9 cellular contexts compared by ENCODE assay signal in genomic region chr9:128124873-128125574, GRCh38. TPM values are rescaled to one million over a fixed set of nuclear protein-coding genes. Genes with fewer than 3 reads are reported as not detected.
DNase-seq lines count a peak whose midpoint lies in the region; ATAC-seq and TF ChIP-seq lines count a peak whose summit lies in the region.
"Had no signal": no experiment of that assay in that cellular context is flagged by ENCODE, and none has a peak within 500 bp of the region (broad histone marks: within the 10 kb centered on the region; RNA-seq: fewer than 3 reads in every experiment).

No MANE protein-coding gene starts in this region.

- peak; percentile 80 for TF ChIP-seq CTCF in foreskin keratinocyte (conservative IDR thresholded peaks at IDR 0.05)
- no peak for TF ChIP-seq CTCF in ovary (IDR thresholded peaks at IDR 0.05)

- DNase-seq in NCI-H1436 (lab: John Stamatoyannopoulos, UW) (peak; percentile 6), NCI-H1436 treated with DMSO at 0.1 percent for 48 hours (lab: John Stamatoyannopoulos, UW) (no peak), NCI-H1694 treated with DMSO at 0.1 percent for 48 hours (lab: John Stamatoyannopoulos, UW) (peak; percentile 56), foreskin keratinocyte (no peak), ovary (peak; percentile 66 to 78 (median 71))
- peak; percentile 51 for DNase-seq in activated CD8-positive, alpha-beta T cell treated with anti-CD3 and anti-CD28 coated beads, Interleukin-2, amount 10 ng/mL, durations not matched to agents 7 days and 5 days

- CTCF ChIA-PET in activated CD8-positive, alpha-beta T cell treated with anti-CD3 and anti-CD28 coated beads, Interleukin-2, amount 10 ng/mL, durations not matched to agents 7 days and 5 days (lab: Charles Lee): interaction anchor here (1.0 to 4.8 kb wide), 4 partner anchors 7 to 90 kb away, joined by 3 to 42 read pairs (median 4); no protein-coding TSS in a partner anchor

- ATAC-seq in activated CD8-positive, alpha-beta T cell treated with anti-CD3 and anti-CD28 coated beads, Interleukin-2, amount 10 ng/mL, durations not matched to agents 7 days and 5 days: no peak
- ATAC-seq in foreskin keratinocyte: no peak
- ATAC-seq in GM21447 (IDR thresholded peaks at IDR 0.05; ENCODE audit: unreplicated experiment): no peak
- no peak for ATAC-seq in GM21528 (IDR thresholded peaks at IDR 0.05; ENCODE audit: low FRiP score, unreplicated experiment)

- peak overlapping the region; percentile 45 for H3K4me3 Mint-ChIP-seq in activated CD8-positive, alpha-beta T cell treated with anti-CD3 and anti-CD28 coated beads, Interleukin-2, amount 10 ng/mL, durations not matched to agents 7 days and 5 days

- H3K27ac ChIP-seq in foreskin keratinocyte: no peak overlapping the region
- H3K27ac ChIP-seq in ovary: peak overlapping the region in 1 of 2 donors; percentile 26
- H3K27ac ChIP-seq: tibial artery had no signal

- H3K27me3 Mint-ChIP-seq in activated CD8-positive, alpha-beta T cell treated with anti-CD3 and anti-CD28 coated beads, Interleukin-2, amount 10 ng/mL, durations not matched to agents 7 days and 5 days (ENCODE audit: low read depth): no peaks in the 10 kb centered on the region

- no peak for TF ChIP-seq POLR2A in ovary (IDR thresholded peaks at IDR 0.05)

- no peaks in the 10 kb centered on the region for H3K36me3 ChIP-seq in ovary

- POLR2A ChIA-PET in activated CD8-positive, alpha-beta T cell treated with anti-CD3 and anti-CD28 coated beads, Interleukin-2, amount 10 ng/mL, durations not matched to agents 7 days and 5 days (lab: Charles Lee): no interaction called here

- H3K4me1 ChIP-seq in foreskin keratinocyte (peaks cover 3% of the 10 kb centered on the region), ovary (ENCODE audit: insufficient read depth) (peaks cover 9% of the 10 kb centered on the region)

- H3K9me3 Mint-ChIP-seq in activated CD8-positive, alpha-beta T cell treated with anti-CD3 and anti-CD28 coated beads, Interleukin-2, amount 10 ng/mL, durations not matched to agents 7 days and 5 days (ENCODE audit: insufficient read depth): no peaks in the 10 kb centered on the region

- no peaks in the 10 kb centered on the region for H3K27me3 ChIP-seq in foreskin keratinocyte
- no peaks in the 10 kb centered on the region for H3K27me3 ChIP-seq in ovary
- H3K27me3 ChIP-seq: tibial artery had no signal

- TF ChIP-seq EP300 in ovary (IDR thresholded peaks at IDR 0.05): no peak

- H3K4me1 Mint-ChIP-seq in activated CD8-positive, alpha-beta T cell treated with anti-CD3 and anti-CD28 coated beads, Interleukin-2, amount 10 ng/mL, durations not matched to agents 7 days and 5 days (ENCODE audit: low read depth): peaks cover 30% of the 10 kb centered on the region

- no peaks in the 10 kb centered on the region for H3K9me3 ChIP-seq in ovary
- H3K9me3 ChIP-seq: tibial artery had no signal

- peak overlapping the region; percentile 26 for H3K27ac Mint-ChIP-seq in activated CD8-positive, alpha-beta T cell treated with anti-CD3 and anti-CD28 coated beads, Interleukin-2, amount 10 ng/mL, durations not matched to agents 7 days and 5 days

- no peak overlapping the region for H3K4me3 ChIP-seq in ovary
- H3K4me3 ChIP-seq: tibial artery had no signal

- 55 to 63% (median 56%) methylated on average over 14 to 15 of the region's 15 CpGs for WGBS in ovary, 3 donors

- intact Hi-C loops in ovary (cut with DNase I): no loop called here

- peaks cover 10% of the 10 kb centered on the region for H3K36me3 Mint-ChIP-seq in activated CD8-positive, alpha-beta T cell treated with anti-CD3 and anti-CD28 coated beads, Interleukin-2, amount 10 ng/mL, durations not matched to agents 7 days and 5 days (ENCODE audit: low read depth)

RNA-seq across cellular contexts. Expression of gene PTGES2, which starts 2.5 kb away (rescaled TPM):
- total RNA-seq in activated CD8-positive, alpha-beta T cell treated with anti-CD3 and anti-CD28 coated beads, Interleukin-2, amount 10 ng/mL, durations not matched to agents 7 days and 5 days: 10 to 100 TPM; 51.8 to 57.7 TPM
- total RNA-seq in foreskin keratinocyte: 67.6 and 75.4 TPM in 2 replicates
- polyA plus RNA-seq in foreskin keratinocyte: 85.0 and 86.8 TPM in 2 replicates
- total RNA-seq in ovary: 10 to 100 TPM; 33.7 to 69.5 (median 61.3) TPM
- 10 to 100 TPM; 19.6 to 33.8 TPM for polyA plus RNA-seq in ovary

RNA-seq across cellular contexts. Expression of gene LCN2, which starts 24.2 kb away (rescaled TPM):
- not detected for total RNA-seq in activated CD8-positive, alpha-beta T cell treated with anti-CD3 and anti-CD28 coated beads, Interleukin-2, amount 10 ng/mL, durations not matched to agents 7 days and 5 days
- 0.63 and 2.6 TPM in 2 replicates for total RNA-seq in foreskin keratinocyte
- polyA plus RNA-seq in foreskin keratinocyte: 0.48 and 4.0 TPM in 2 replicates
- 10 to 100 TPM in 2 of 7 donors, 1 to 10 TPM in 3, under 1 TPM in 1, not detected in 1; 0.33 to 19.5 (median 4.3) TPM for total RNA-seq in ovary
- under 1 TPM in 1 of 2 donors, not detected in 1; 0.46 TPM for polyA plus RNA-seq in ovary

RNA-seq across cellular contexts. Expression of gene BBLN, which starts 35.0 kb away (rescaled TPM):
- total RNA-seq in activated CD8-positive, alpha-beta T cell treated with anti-CD3 and anti-CD28 coated beads, Interleukin-2, amount 10 ng/mL, durations not matched to agents 7 days and 5 days: 100 to 1,000 TPM in 1 of 2 experiments, 10 to 100 TPM in 1; 94.3 to 105 TPM
- 37.4 and 55.6 TPM in 2 replicates for total RNA-seq in foreskin keratinocyte
- polyA plus RNA-seq in foreskin keratinocyte: 52.7 and 83.9 TPM in 2 replicates
- total RNA-seq in ovary: 100 to 1,000 TPM in 1 of 7 donors, 10 to 100 TPM in 6; 17.9 to 210 (median 31.7) TPM
- 10 to 100 TPM in 1 of 2 donors, 1 to 10 TPM in 1; 2.4 to 59.3 TPM for polyA plus RNA-seq in ovary

RNA-seq across cellular contexts. Expression of gene SLC25A25, which starts 57.0 kb away (rescaled TPM):
- 10 to 100 TPM; 17.2 to 19.2 TPM for total RNA-seq in activated CD8-positive, alpha-beta T cell treated with anti-CD3 and anti-CD28 coated beads, Interleukin-2, amount 10 ng/mL, durations not matched to agents 7 days and 5 days
- total RNA-seq in foreskin keratinocyte: 8.0 and 8.7 TPM in 2 replicates
- 3.8 and 4.8 TPM in 2 replicates for polyA plus RNA-seq in foreskin keratinocyte
- 10 to 100 TPM; 24.1 to 90.1 (median 40.0) TPM for total RNA-seq in ovary
- polyA plus RNA-seq in ovary: 10 to 100 TPM; 23.4 to 28.6 TPM

RNA-seq across cellular contexts. Expression of gene NAIF1, which starts 57.9 kb away (rescaled TPM):
- total RNA-seq in activated CD8-positive, alpha-beta T cell treated with anti-CD3 and anti-CD28 coated beads, Interleukin-2, amount 10 ng/mL, durations not matched to agents 7 days and 5 days: 10 to 100 TPM; 13.3 to 15.4 TPM
- total RNA-seq in foreskin keratinocyte (8.0 and 9.5 TPM in 2 replicates), ovary (10 to 100 TPM in 1 of 7 donors, 1 to 10 TPM in 6; 4.1 to 10.9 (median 5.9) TPM)
- polyA plus RNA-seq in foreskin keratinocyte (7.8 and 8.9 TPM in 2 replicates), ovary (1 to 10 TPM; 6.6 to 9.0 TPM)

Comparison
In these comparisons a context has a peak if more than half of its experiments do, and no peak if none do; other contexts are left out.
1. DNase-seq: peak in NCI-H1436 (single experiment), NCI-H1694 treated with DMSO at 0.1 percent for 48 hours (single experiment), activated CD8-positive, alpha-beta T cell treated with anti-CD3 and anti-CD28 coated beads, Interleukin-2, amount 10 ng/mL, durations not matched to agents 7 days and 5 days (single experiment) and ovary (5 of 5); none in NCI-H1436 treated with DMSO at 0.1 percent for 48 hours (single experiment) and foreskin keratinocyte (0 of 2).